Comparison of ENCODE assay signal across 1 cellular context in the genomic region with DNA sequence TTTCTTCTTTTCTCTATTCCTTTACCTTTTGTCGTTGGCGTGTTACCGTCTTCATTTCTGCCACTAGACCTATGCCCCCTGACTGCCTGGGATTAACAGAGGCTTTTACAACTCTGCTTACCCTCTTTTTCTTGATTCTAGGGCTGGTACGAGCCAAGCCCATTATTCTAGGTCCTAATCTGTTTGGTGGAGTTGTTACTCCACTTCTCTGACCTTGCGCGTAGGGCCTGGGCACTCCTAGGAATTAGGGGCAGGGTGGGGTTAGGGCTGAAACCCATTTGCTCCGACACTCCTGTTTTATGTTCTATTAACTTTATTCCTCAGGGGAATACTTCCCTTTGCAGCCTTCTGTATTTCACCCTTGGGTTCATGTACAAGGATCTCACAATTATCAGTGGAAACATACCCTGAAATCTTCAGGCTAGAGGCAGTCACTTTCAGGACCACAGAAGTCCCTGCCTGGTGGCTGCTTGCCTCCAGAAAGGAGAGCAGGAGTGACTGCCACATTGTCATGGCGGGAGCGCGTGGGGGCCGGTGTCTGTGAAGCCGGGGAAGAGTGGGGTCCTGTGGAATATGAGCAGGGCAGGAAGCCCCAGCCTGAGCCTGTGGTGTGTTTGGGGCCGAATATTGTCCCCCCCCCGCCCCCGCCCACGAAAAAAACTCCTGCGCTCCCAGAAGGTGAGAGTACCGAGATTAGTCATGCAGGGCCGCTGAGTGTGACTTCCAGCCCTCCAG.
TF ChIP-seq lines count a peak whose summit lies in the region.

No MANE protein-coding gene starts in this region.

TF ChIP-seq in GM12878, 131 proteins besides CTCF, POLR2A, EP300 and RAD21:
- 0 out of 3 replicates have a peak, but pooled peaks of 1 of the 2 experiments have one; percentile 23 for TF ChIP-seq EGR1 (IDR thresholded peaks at IDR 0.05; ENCODE audit: borderline replicate concordance in 1 of 2, low read depth in 2 of 2, low read length in 2 of 2)
- no peak; the same call in 1 of the 2 replicates for TF ChIP-seq DPF2 (IDR thresholded peaks at IDR 0.05)
- TF ChIP-seq HDAC6 (IDR thresholded peaks at IDR 0.05; ENCODE audit: unreplicated experiment), result no peak
- no peak for TF ChIP-seq SREBF1 (IDR thresholded peaks at IDR 0.05; ENCODE audit: low read length)
- 0 out of 2 replicates have a peak, but pooled peaks have one; percentile 53 for TF ChIP-seq JUND (IDR thresholded peaks at IDR 0.05; ENCODE audit: low read depth, low read length)
- no peak for TF ChIP-seq NRF1 (conservative IDR thresholded peaks at IDR 0.05; ENCODE audit: low read depth, low read length)
- TF ChIP-seq, protein P1, sequence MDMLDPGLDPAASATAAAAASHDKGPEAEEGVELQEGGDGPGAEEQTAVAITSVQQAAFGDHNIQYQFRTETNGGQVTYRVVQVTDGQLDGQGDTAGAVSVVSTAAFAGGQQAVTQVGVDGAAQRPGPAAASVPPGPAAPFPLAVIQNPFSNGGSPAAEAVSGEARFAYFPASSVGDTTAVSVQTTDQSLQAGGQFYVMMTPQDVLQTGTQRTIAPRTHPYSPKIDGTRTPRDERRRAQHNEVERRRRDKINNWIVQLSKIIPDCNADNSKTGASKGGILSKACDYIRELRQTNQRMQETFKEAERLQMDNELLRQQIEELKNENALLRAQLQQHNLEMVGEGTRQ (IDR thresholded peaks at IDR 0.05; ENCODE audit: borderline replicate concordance, low read depth, low read length), result no peak
- TF ChIP-seq ZNF384 (IDR thresholded peaks at IDR 0.05; ENCODE audit: borderline replicate concordance, low read depth, low read length), result peak; percentile 50; the same call in 1 of the 2 replicates
- no peak for TF ChIP-seq LARP7 (IDR thresholded peaks at IDR 0.05)
- TF ChIP-seq ZNF622 (IDR thresholded peaks at IDR 0.05), result no peak
- no peak for TF ChIP-seq NR2F1 (conservative IDR thresholded peaks at IDR 0.05)
- TF ChIP-seq, protein P2, sequence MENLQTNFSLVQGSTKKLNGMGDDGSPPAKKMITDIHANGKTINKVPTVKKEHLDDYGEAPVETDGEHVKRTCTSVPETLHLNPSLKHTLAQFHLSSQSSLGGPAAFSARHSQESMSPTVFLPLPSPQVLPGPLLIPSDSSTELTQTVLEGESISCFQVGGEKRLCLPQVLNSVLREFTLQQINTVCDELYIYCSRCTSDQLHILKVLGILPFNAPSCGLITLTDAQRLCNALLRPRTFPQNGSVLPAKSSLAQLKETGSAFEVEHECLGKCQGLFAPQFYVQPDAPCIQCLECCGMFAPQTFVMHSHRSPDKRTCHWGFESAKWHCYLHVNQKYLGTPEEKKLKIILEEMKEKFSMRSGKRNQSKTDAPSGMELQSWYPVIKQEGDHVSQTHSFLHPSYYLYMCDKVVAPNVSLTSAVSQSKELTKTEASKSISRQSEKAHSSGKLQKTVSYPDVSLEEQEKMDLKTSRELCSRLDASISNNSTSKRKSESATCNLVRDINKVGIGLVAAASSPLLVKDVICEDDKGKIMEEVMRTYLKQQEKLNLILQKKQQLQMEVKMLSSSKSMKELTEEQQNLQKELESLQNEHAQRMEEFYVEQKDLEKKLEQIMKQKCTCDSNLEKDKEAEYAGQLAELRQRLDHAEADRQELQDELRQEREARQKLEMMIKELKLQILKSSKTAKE (IDR thresholded peaks at IDR 0.05; ENCODE audit: low read depth, poor library complexity, severe bottlenecking), result no peak
- TF ChIP-seq CBX5 (IDR thresholded peaks at IDR 0.05; ENCODE audit: low read depth), result no peak
- TF ChIP-seq CREB1 (IDR thresholded peaks at IDR 0.05; ENCODE audit: low read depth), result no peak
- TF ChIP-seq EED (IDR thresholded peaks at IDR 0.05; ENCODE audit: low read depth), result peak; percentile 94; the same call in 1 of the 2 replicates
- TF ChIP-seq, protein P3, sequence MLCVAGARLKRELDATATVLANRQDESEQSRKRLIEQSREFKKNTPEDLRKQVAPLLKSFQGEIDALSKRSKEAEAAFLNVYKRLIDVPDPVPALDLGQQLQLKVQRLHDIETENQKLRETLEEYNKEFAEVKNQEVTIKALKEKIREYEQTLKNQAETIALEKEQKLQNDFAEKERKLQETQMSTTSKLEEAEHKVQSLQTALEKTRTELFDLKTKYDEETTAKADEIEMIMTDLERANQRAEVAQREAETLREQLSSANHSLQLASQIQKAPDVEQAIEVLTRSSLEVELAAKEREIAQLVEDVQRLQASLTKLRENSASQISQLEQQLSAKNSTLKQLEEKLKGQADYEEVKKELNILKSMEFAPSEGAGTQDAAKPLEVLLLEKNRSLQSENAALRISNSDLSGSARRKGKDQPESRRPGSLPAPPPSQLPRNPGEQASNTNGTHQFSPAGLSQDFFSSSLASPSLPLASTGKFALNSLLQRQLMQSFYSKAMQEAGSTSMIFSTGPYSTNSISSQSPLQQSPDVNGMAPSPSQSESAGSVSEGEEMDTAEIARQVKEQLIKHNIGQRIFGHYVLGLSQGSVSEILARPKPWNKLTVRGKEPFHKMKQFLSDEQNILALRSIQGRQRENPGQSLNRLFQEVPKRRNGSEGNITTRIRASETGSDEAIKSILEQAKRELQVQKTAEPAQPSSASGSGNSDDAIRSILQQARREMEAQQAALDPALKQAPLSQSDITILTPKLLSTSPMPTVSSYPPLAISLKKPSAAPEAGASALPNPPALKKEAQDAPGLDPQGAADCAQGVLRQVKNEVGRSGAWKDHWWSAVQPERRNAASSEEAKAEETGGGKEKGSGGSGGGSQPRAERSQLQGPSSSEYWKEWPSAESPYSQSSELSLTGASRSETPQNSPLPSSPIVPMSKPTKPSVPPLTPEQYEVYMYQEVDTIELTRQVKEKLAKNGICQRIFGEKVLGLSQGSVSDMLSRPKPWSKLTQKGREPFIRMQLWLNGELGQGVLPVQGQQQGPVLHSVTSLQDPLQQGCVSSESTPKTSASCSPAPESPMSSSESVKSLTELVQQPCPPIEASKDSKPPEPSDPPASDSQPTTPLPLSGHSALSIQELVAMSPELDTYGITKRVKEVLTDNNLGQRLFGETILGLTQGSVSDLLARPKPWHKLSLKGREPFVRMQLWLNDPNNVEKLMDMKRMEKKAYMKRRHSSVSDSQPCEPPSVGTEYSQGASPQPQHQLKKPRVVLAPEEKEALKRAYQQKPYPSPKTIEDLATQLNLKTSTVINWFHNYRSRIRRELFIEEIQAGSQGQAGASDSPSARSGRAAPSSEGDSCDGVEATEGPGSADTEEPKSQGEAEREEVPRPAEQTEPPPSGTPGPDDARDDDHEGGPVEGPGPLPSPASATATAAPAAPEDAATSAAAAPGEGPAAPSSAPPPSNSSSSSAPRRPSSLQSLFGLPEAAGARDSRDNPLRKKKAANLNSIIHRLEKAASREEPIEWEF (IDR thresholded peaks at IDR 0.05; ENCODE audit: insufficient replicate concordance, low read depth, low read length), result no peak
- TF ChIP-seq ZNF24 (IDR thresholded peaks at IDR 0.05), result no peak
- no peak for TF ChIP-seq IKZF1 (conservative IDR thresholded peaks at IDR 0.05)
- TF ChIP-seq, protein P4, sequence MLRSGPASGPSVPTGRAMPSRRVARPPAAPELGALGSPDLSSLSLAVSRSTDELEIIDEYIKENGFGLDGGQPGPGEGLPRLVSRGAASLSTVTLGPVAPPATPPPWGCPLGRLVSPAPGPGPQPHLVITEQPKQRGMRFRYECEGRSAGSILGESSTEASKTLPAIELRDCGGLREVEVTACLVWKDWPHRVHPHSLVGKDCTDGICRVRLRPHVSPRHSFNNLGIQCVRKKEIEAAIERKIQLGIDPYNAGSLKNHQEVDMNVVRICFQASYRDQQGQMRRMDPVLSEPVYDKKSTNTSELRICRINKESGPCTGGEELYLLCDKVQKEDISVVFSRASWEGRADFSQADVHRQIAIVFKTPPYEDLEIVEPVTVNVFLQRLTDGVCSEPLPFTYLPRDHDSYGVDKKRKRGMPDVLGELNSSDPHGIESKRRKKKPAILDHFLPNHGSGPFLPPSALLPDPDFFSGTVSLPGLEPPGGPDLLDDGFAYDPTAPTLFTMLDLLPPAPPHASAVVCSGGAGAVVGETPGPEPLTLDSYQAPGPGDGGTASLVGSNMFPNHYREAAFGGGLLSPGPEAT (IDR thresholded peaks at IDR 0.05; ENCODE audit: low read depth), result peak; percentile 89
- no peak for TF ChIP-seq MYB (IDR thresholded peaks at IDR 0.05; ENCODE audit: borderline replicate concordance, low read depth, low read length)
- no peak for TF ChIP-seq MEF2B (IDR thresholded peaks at IDR 0.05; ENCODE audit: partially characterized antibody, poor library complexity, severe bottlenecking)
- TF ChIP-seq STAT1 (conservative IDR thresholded peaks at IDR 0.05), result no peak
- no peak for TF ChIP-seq SUZ12 (IDR thresholded peaks at IDR 0.05; ENCODE audit: unreplicated experiment)
- TF ChIP-seq NFXL1 (IDR thresholded peaks at IDR 0.05; ENCODE audit: borderline replicate concordance), result no peak
- TF ChIP-seq GATAD2B (conservative IDR thresholded peaks at IDR 0.05; ENCODE audit: low read depth), result no peak
- no peak for TF ChIP-seq BMI1 (IDR thresholded peaks at IDR 0.05; ENCODE audit: borderline replicate concordance)
- no peak for TF ChIP-seq RBBP5 (conservative IDR thresholded peaks at IDR 0.05)
- no peak for TF ChIP-seq TAF1 (IDR thresholded peaks at IDR 0.05; ENCODE audit: borderline replicate concordance, low read depth, low read length)
- TF ChIP-seq IKZF2 (IDR thresholded peaks at IDR 0.05), result no peak; a peak in 2 of 4 replicates
- TF ChIP-seq JUNB (IDR thresholded peaks at IDR 0.05), result peak; percentile 48; the same call in 1 of the 2 replicates
- TF ChIP-seq MXI1 (IDR thresholded peaks at IDR 0.05; ENCODE audit: low read depth, low read length), result no peak
- no peak for TF ChIP-seq SP1 (IDR thresholded peaks at IDR 0.05; ENCODE audit: low read depth, low read length)
- TF ChIP-seq ETV6 (conservative IDR thresholded peaks at IDR 0.05 in 1 of 2, IDR thresholded peaks at IDR 0.05 in 1 of 2; ENCODE audit: borderline replicate concordance in 1 of 2, low read depth in 1 of 2), result no peak
- TF ChIP-seq IRF4 (IDR thresholded peaks at IDR 0.05; ENCODE audit: low read depth, low read length), result no peak
- no peak for TF ChIP-seq GABPA (IDR thresholded peaks at IDR 0.05; ENCODE audit: low read depth)
